Comparison of ENCODE assay signal across 8 cellular contexts in genomic region chr18:5296706-5297320, GRCh38. TPM values are rescaled to one million over a fixed set of nuclear protein-coding genes. Genes with fewer than 3 reads are reported as not detected.
DNase-seq lines count a peak whose midpoint lies in the region; ATAC-seq, FAIRE-seq and TF ChIP-seq lines count a peak whose summit lies in the region.

No MANE protein-coding gene starts in this region.

- H3K9me3 ChIP-seq in SU-DHL-6 (ENCODE audit: insufficient read depth, low read length) = no peaks in the 10 kb centered on the region
- H3K9me3 ChIP-seq in right atrium auricular region = no peaks in the 10 kb centered on the region

- H3K27ac ChIP-seq in SU-DHL-6 (ENCODE audit: low read depth, low read length) = peak overlapping the region; percentile 94
- peak overlapping the region; percentile 92 to 100 for H3K27ac ChIP-seq in right atrium auricular region

- peak overlapping the region; percentile 82 for H2AFZ ChIP-seq in SU-DHL-6 (ENCODE audit: low read depth, low read length, severe bottlenecking)

- TF ChIP-seq CTCF in SU-DHL-6 (IDR thresholded peaks at IDR 0.05; ENCODE audit: insufficient read depth, low read length, poor library complexity, severe bottlenecking) = no peak
- no peak for TF ChIP-seq CTCF in right atrium auricular region (IDR thresholded peaks at IDR 0.05)
- no peak for TF ChIP-seq CTCF in progenitor cell of endocrine pancreas (IDR thresholded peaks at IDR 0.05; ENCODE audit: unreplicated experiment)

- H3K4me1 ChIP-seq in right atrium auricular region = peaks cover 0 to 13% of the 10 kb centered on the region in 2 donors

- H3K4me3 Mint-ChIP-seq in progenitor cell of endocrine pancreas (ENCODE audit: low read depth) = peak overlapping the region; percentile 91

- H3K4me3 ChIP-seq in SU-DHL-6 (ENCODE audit: insufficient read depth, low read length, poor library complexity, severe bottlenecking) (peak overlapping the region; percentile 63), right atrium auricular region (peak overlapping the region; percentile 84 to 97)

- peak; percentile 64 for DNase-seq in GM04504 (ENCODE audit: low read depth)
- DNase-seq in NCI-H1048 (lab: John Stamatoyannopoulos, UW) = peak; percentile 75
- DNase-seq in anterior cingulate cortex (lab: John Stamatoyannopoulos, UW) = peak in 56 of 58 donors; percentile 25 to 85 (median 68)
- peak; percentile 92 for DNase-seq in right atrium auricular region (ENCODE audit: low spot score)
- peak; percentile 36 for DNase-seq in progenitor cell of endocrine pancreas (ENCODE audit: low spot score, unreplicated experiment)
- peak; percentile 93 for DNase-seq in urothelium cell line (ENCODE audit: low spot score)

- H3K9ac ChIP-seq in SU-DHL-6 (ENCODE audit: low read length) = peak overlapping the region; percentile 76

- H3K4me1 Mint-ChIP-seq in progenitor cell of endocrine pancreas (ENCODE audit: low read depth) = peaks cover 13% of the 10 kb centered on the region

- H4K20me1 ChIP-seq in SU-DHL-6 (ENCODE audit: low read depth, low read length) = no peaks in the 10 kb centered on the region

- H3F3A ChIP-seq in SU-DHL-6 (ENCODE audit: insufficient read depth) = no peaks in the 10 kb centered on the region; the same call in 1 of the 2 replicates

- peak overlapping the region; percentile 62 for H3K4me2 ChIP-seq in SU-DHL-6 (ENCODE audit: low read depth, low read length, poor library complexity, severe bottlenecking)

- H3K36me3 Mint-ChIP-seq in progenitor cell of endocrine pancreas (ENCODE audit: insufficient read depth) = peaks cover 1% of the 10 kb centered on the region

- ATAC-seq in HG02610 (IDR thresholded peaks at IDR 0.05; ENCODE audit: unreplicated experiment) = peak; percentile 5

- H3K9me2 ChIP-seq in SU-DHL-6 (replicated peaks; ENCODE audit: insufficient read depth, low read length) = no peaks in the 10 kb centered on the region

- no peaks in the 10 kb centered on the region for H3K9me3 Mint-ChIP-seq in progenitor cell of endocrine pancreas (ENCODE audit: low read depth)

- H3K27ac Mint-ChIP-seq in progenitor cell of endocrine pancreas = peak overlapping the region; percentile 97

- no peaks in the 10 kb centered on the region for H3K27me3 ChIP-seq in SU-DHL-6 (ENCODE audit: low read length)
- no peaks in the 10 kb centered on the region for H3K27me3 ChIP-seq in right atrium auricular region

- H3K36me3 ChIP-seq in SU-DHL-6 (ENCODE audit: low read length) (peaks cover 2% of the 10 kb centered on the region; the same call in 1 of the 2 replicates), right atrium auricular region (peaks cover 2% of the 10 kb centered on the region)

- H3K27me3 Mint-ChIP-seq in progenitor cell of endocrine pancreas = peaks cover 22% of the 10 kb centered on the region

- H3K79me2 ChIP-seq in SU-DHL-6 (ENCODE audit: insufficient read depth, low read length) = peaks cover 21% of the 10 kb centered on the region

- peak; percentile 94 for FAIRE-seq in urothelium cell line (lab: Jason Lieb, UNC)

RNA-seq across cellular contexts. Expression of gene ZBTB14, which starts 1.3 kb away (rescaled TPM):
- total RNA-seq in right atrium auricular region = 1 to 10 TPM; 5.1 to 7.3 TPM
- total RNA-seq in progenitor cell of endocrine pancreas = 14.8 and 16.7 TPM in 2 replicates

Comparison
In these comparisons a context has a peak if more than half of its experiments do, and no peak if none do; other contexts are left out.
1. Peak in every context shown above with its lines: DNase-seq, ATAC-seq, H3K4me3 ChIP-seq and H3K27ac ChIP-seq.
2. DNase-seq: peak in every context shown above with its lines; median percentile 93 in urothelium cell line; 92 in right atrium auricular region; 75 in NCI-H1048; 68 in anterior cingulate cortex; 64 in GM04504; 36 in progenitor cell of endocrine pancreas.